ENCODE assay signal across 8 cellular contexts in the genomic region with DNA sequence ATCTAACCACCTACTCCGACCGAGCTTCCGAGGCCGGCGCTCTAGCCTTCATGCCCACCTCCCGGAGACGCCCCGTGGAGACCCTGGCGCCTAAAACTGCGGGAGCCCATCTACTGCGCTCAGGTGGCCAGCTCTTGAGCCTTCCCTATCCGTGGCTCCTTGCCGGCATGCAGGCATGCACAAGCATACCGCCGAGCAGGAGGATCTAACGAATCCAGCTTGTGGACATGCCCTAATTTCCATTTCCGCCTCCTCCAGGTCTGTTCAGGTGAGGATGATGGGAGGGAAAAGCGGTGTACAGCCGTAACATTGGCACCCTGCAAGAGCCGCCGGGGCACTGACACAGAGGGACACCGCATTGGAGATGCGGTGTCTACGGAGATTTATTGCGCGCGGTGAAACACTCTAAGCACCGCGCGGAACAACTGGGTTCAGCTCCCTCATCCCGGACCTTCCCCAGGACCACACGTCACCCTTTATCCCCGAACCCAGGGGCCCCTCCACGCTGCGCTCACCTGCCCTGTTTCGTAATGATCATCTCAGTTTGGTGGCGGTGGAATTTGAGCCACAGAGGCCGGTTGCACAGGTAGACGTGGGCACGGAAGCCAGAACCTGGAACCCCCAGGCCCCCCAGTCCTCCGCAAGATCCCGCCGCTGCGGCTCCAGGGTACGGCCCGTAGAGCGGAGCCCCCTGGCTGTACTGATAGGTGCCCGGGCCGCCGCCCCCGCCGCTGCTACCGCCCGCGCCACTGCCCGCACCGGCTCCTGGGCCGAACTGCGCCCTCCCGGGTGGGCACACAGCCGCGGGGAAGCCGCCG. TPM values are rescaled to one million over a fixed set of nuclear protein-coding genes. Genes with fewer than 3 reads are reported as not detected.
A peak's percentile ranks its signal among the peaks of the same experiment; 100 is the strongest.
DNase-seq lines count a peak whose midpoint lies in the region; ATAC-seq and TF ChIP-seq lines count a peak whose summit lies in the region.

No MANE protein-coding gene starts in this region.

- POLR2A ChIA-PET in T-cell (lab: Charles Lee) = interaction anchor here in 1 of 2 donors (0.6 to 1.3 kb wide), 3 partner anchors 186 to 572 kb away, joined by 5 to 7 read pairs (median 5); no protein-coding TSS in a partner anchor

- H3K36me3 ChIP-seq in BLaER1 (no peaks in the 10 kb centered on the region), gastroesophageal sphincter (no peaks in the 10 kb centered on the region)

- no peak overlapping the region for H3K9ac ChIP-seq in BLaER1

- H3K4me3 ChIP-seq in BLaER1 = peak overlapping the region; percentile 31; the same call in 1 of the 2 replicates
- H3K4me3 ChIP-seq in gastroesophageal sphincter = peak overlapping the region in 1 of 2 donors; percentile 51
- H3K4me3 ChIP-seq in skeletal muscle cell (ENCODE audit: low read depth, low read length) = peak overlapping the region; percentile 38

- H3K27ac Mint-ChIP-seq in T-cell = peak overlapping the region; percentile 52 to 64

- H3K4me2 ChIP-seq in BLaER1 = no peak overlapping the region

- H4K20me1 ChIP-seq in BLaER1 = no peaks in the 10 kb centered on the region

- DNase-seq in T-cell (peak in 1 of 34 experiments; percentile 7), skeletal muscle cell (ENCODE audit: low read depth) (no peak), SIG-M5 treated with dmso at 0.1 percent for 504 hours (lab: John Stamatoyannopoulos, UW; ENCODE audit: unreplicated experiment) (no peak), NCI-H1092 (lab: John Stamatoyannopoulos, UW) (no peak)

- peak; percentile 58 for ATAC-seq in GM21786 (IDR thresholded peaks at IDR 0.05; ENCODE audit: unreplicated experiment)
- ATAC-seq in T-cell (replicated peaks in 1 of 4) = peak; percentile 10 to 19 (median 12)
- peak; percentile 49 for ATAC-seq in gastroesophageal sphincter
- no peak for ATAC-seq in GM18868 (IDR thresholded peaks at IDR 0.05; ENCODE audit: unreplicated experiment)

- peaks cover 6% of the 10 kb centered on the region for H3K36me3 Mint-ChIP-seq in T-cell

- H3K27me3 ChIP-seq in BLaER1 = peaks cover 63% of the 10 kb centered on the region
- H3K27me3 ChIP-seq in gastroesophageal sphincter = peaks cover 100% of the 10 kb centered on the region

- TF ChIP-seq EP300 in gastroesophageal sphincter (IDR thresholded peaks at IDR 0.05) = no peak

- H3K9me3 Mint-ChIP-seq in T-cell = no peaks in the 10 kb centered on the region

- H3K4me1 Mint-ChIP-seq in T-cell = peaks cover 33 to 40% (median 38%) of the 10 kb centered on the region in 3 donors

- no peak for TF ChIP-seq POLR2A in gastroesophageal sphincter (IDR thresholded peaks at IDR 0.05)

- H3K9me3 ChIP-seq in BLaER1 (peaks cover 57% of the 10 kb centered on the region), gastroesophageal sphincter (no peaks in the 10 kb centered on the region)

- WGBS in gastroesophageal sphincter (ENCODE audit: low coverage in 1 of 2), 2 donors = 0% methylated on average over 2 to 7 of the region's 64 CpGs

- H3K4me3 Mint-ChIP-seq in T-cell = peak overlapping the region; percentile 84 to 89 (median 84)

- H3K27ac ChIP-seq in BLaER1 (no peak overlapping the region), gastroesophageal sphincter (no peak overlapping the region)

- H3K4me1 ChIP-seq in BLaER1 = no peaks in the 10 kb centered on the region
- H3K4me1 ChIP-seq in gastroesophageal sphincter = peaks cover 0 to 42% (median 18%) of the 10 kb centered on the region in 3 donors

- peaks cover 34 to 61% of the 10 kb centered on the region in 2 donors for H3K27me3 Mint-ChIP-seq in T-cell

- CTCF ChIA-PET in T-cell (lab: Charles Lee) = interaction anchor here (0.5 to 6.0 kb wide), 16 partner anchors 9 to 616 kb away, joined by 3 to 93 read pairs (median 4); no protein-coding TSS in a partner anchor

- TF ChIP-seq CTCF in gastroesophageal sphincter (IDR thresholded peaks at IDR 0.05) = peak in 1 of 4 experiments; percentile 32

RNA-seq across cellular contexts. Expression of a gene that starts 1.0 kb away (rescaled TPM):
- total RNA-seq in T-cell (10 to 100 TPM in 3 of 5 donors, 1 to 10 TPM in 2; 6.2 to 22.8 (median 14.4) TPM), gastroesophageal sphincter (under 1 TPM in 2 of 4 donors, not detected in 2; 0.15 to 0.67 TPM)

Comparison
In these comparisons a context has a peak if more than half of its experiments do, and no peak if none do; other contexts are left out.
1. RNA of a gene that starts 1.0 kb away (total RNA-seq): 6.2 to 22.8 TPM in T-cell; 0.15 to 0.67 TPM in gastroesophageal sphincter; every median in the first group is over 4 times any median in the second.